ENCODE assay signal across 16 cellular contexts in the genomic region with DNA sequence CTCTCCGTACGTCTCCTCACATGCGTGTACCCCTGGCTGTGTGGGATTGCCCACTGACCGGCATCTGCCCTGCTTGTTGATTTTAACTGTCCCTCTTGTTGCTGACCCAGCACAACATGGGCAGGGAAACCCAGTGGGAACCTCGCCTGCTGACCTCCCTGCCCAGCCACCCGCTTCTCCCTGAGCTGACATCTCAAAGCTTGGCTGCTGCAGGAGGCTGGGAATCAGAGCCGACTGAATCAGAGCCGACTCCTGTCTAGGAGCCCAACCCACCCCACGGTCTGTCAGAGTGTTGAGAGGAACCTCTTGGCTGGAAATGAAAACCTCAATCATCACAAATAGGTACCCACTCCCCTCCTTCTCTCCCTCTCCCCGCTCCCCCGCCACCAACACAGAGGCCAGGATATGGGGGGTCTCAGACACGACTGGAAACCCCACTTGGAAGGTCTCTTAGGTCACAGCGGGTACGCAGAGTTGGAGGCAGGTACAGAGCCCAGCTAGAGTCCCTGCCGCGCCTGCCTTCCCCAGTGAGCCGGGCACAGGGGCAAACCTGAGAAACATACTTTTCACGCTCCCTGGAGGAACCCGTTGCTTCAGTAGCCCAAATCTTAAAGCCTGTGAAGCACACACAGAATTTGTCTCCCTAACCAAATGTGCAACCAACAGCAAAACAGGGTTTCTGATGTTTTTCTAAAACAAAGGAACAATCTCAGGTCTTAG. TPM values are rescaled to one million over a fixed set of nuclear protein-coding genes. Genes with fewer than 3 reads are reported as not detected.
A peak's percentile ranks its signal among the peaks of the same experiment; 100 is the strongest.
DNase-seq lines count a peak whose midpoint lies in the region; ATAC-seq, FAIRE-seq and TF ChIP-seq lines count a peak whose summit lies in the region.
"Had no signal": no experiment of that assay in that cellular context is flagged by ENCODE, and none has a peak within 500 bp of the region (broad histone marks: within the 10 kb centered on the region; RNA-seq: fewer than 3 reads in every experiment).

No MANE protein-coding gene starts in this region.

- H4K20me1 ChIP-seq in PC-3 (ENCODE audit: low read length), result no peaks in the 10 kb centered on the region
- H4K20me1 ChIP-seq: BLaER1 had no signal

- peak overlapping the region; percentile 77; the same call in 1 of the 2 replicates for H3K4me2 ChIP-seq in PC-3 (ENCODE audit: low read length)
- H3K4me2 ChIP-seq: BLaER1, SK-N-SH had no signal

- H3K9ac ChIP-seq in PC-3 (ENCODE audit: low read length), result no peak overlapping the region
- H3K9ac ChIP-seq: BLaER1, SK-N-SH had no signal

- intact Hi-C loops in CD4-positive, alpha-beta T cell (cut with DNase I, micrococcal nuclease), result loop anchor here (1.0 to 10.0 kb wide), 5 partner anchors 29 to 203 kb away; a partner anchor contains a TSS
- intact Hi-C loops in PC-3 (cut with micrococcal nuclease), result no loop called here

- peak in 3 of 10 experiments; percentile 7 to 15 (median 10) for DNase-seq in CD4-positive, alpha-beta T cell
- no peak for DNase-seq in PC-3
- DNase-seq in bronchial epithelial cell (ENCODE audit: low read depth), result peak; percentile 51
- no peak for DNase-seq in mesothelial cell of epicardium (ENCODE audit: low spot score in 2 of 2, unreplicated experiment in 2 of 2)
- no peak for DNase-seq in GM12892 (ENCODE audit: insufficient read length)
- no peak for DNase-seq in caudate nucleus (lab: John Stamatoyannopoulos, UW)
- no peak for DNase-seq in NCI-H1436 (lab: John Stamatoyannopoulos, UW)
- no peak for DNase-seq in GM20000 (ENCODE audit: low spot score)
- DNase-seq: HFFc6, psoas muscle had no signal

- no peaks in the 10 kb centered on the region for H3K9me3 Mint-ChIP-seq in CD4-positive, alpha-beta T cell
- H3K9me3 Mint-ChIP-seq in mesothelial cell of epicardium, result no peaks in the 10 kb centered on the region
- H3K9me3 Mint-ChIP-seq: HFFc6, memory B cell had no signal

- CTCF ChIA-PET in CD4-positive, alpha-beta T cell (lab: Charles Lee), result interaction anchor here (0.8 to 2.6 kb wide), 9 partner anchors 10 to 202 kb away, joined by 3 to 11 read pairs (median 4); a partner anchor contains a TSS
- CTCF ChIA-PET in PC-3 (lab: Charles Lee), result no interaction called here

- H3K27ac ChIP-seq in CD4-positive, alpha-beta T cell (ENCODE audit: low read depth, low read length), result peak overlapping the region; percentile 62
- H3K27ac ChIP-seq in PC-3 (ENCODE audit: low read length) (no peak overlapping the region), caudate nucleus (ENCODE audit: low read depth, low read length) (no peak overlapping the region)
- H3K27ac ChIP-seq: BLaER1, heart right ventricle, psoas muscle had no signal

- TF ChIP-seq CTCF in CD4-positive, alpha-beta T cell (IDR thresholded peaks at IDR 0.05), result no peak
- TF ChIP-seq CTCF in PC-3 (conservative IDR thresholded peaks at IDR 0.05; ENCODE audit: low read depth, low read length) (no peak), bronchial epithelial cell (IDR thresholded peaks at IDR 0.05; ENCODE audit: insufficient read depth, low read length, severe bottlenecking) (no peak), mesothelial cell of epicardium (IDR thresholded peaks at IDR 0.05; ENCODE audit: unreplicated experiment) (no peak), GM20000 (IDR thresholded peaks at IDR 0.05; ENCODE audit: extremely low read depth, missing control alignments) (no peak)

- no peaks in the 10 kb centered on the region for H3K36me3 ChIP-seq in PC-3 (ENCODE audit: low read depth, low read length)
- H3K36me3 ChIP-seq in bronchial epithelial cell (ENCODE audit: control insufficient read depth, insufficient read depth, low read length), result no peaks in the 10 kb centered on the region
- H3K36me3 ChIP-seq: BLaER1, heart right ventricle had no signal

- BruUV-seq in PC-3 (replicated peaks; lab: Mats Ljungman, UMichigan), result no TSS peak

- no peaks in the 10 kb centered on the region for H3K27me3 ChIP-seq in CD4-positive, alpha-beta T cell (ENCODE audit: control insufficient read depth, insufficient read depth, low read length)
- H3K27me3 ChIP-seq in PC-3 (ENCODE audit: low read length), result no peaks in the 10 kb centered on the region
- H3K27me3 ChIP-seq in bronchial epithelial cell (ENCODE audit: control insufficient read depth, insufficient read depth, low read length), result peaks cover 7% of the 10 kb centered on the region
- H3K27me3 ChIP-seq: BLaER1 had no signal

- peaks cover 15% of the 10 kb centered on the region for H3K36me3 Mint-ChIP-seq in CD4-positive, alpha-beta T cell (ENCODE audit: low read depth)
- H3K36me3 Mint-ChIP-seq in mesothelial cell of epicardium, result no peaks in the 10 kb centered on the region
- H3K36me3 Mint-ChIP-seq: memory B cell had no signal

- H3K27me3 Mint-ChIP-seq in CD4-positive, alpha-beta T cell, result no peaks in the 10 kb centered on the region
- H3K27me3 Mint-ChIP-seq in mesothelial cell of epicardium (ENCODE audit: low read depth), result peaks cover 3% of the 10 kb centered on the region

- peak overlapping the region; percentile 57; the same call in 1 of the 2 replicates for H2AFZ ChIP-seq in PC-3 (ENCODE audit: low read length)

- no peak for TF ChIP-seq POLR2A in GM12892 (IDR thresholded peaks at IDR 0.05; ENCODE audit: low read depth, low read length)

- no peaks in the 10 kb centered on the region; the same call in 1 of the 2 replicates for H3K4me1 ChIP-seq in PC-3 (ENCODE audit: insufficient read depth, low read length)
- H3K4me1 ChIP-seq: heart right ventricle, psoas muscle had no signal

- peak overlapping the region; percentile 94 for H3K4me3 Mint-ChIP-seq in CD4-positive, alpha-beta T cell
- H3K4me3 Mint-ChIP-seq in mesothelial cell of epicardium, result peak overlapping the region; percentile 70
- H3K4me3 Mint-ChIP-seq: HFFc6, memory B cell had no signal

- no peak for FAIRE-seq in bronchial epithelial cell (lab: Jason Lieb, UNC)
- no peak for FAIRE-seq in GM12892 (lab: Jason Lieb, UNC)
- FAIRE-seq: GM18507 had no signal

- no peaks in the 10 kb centered on the region for H3F3A ChIP-seq in PC-3 (ENCODE audit: low read length, unreplicated experiment)

- peak overlapping the region; percentile 84 for H3K27ac Mint-ChIP-seq in CD4-positive, alpha-beta T cell
- H3K27ac Mint-ChIP-seq in mesothelial cell of epicardium, result peak overlapping the region; percentile 78
- H3K27ac Mint-ChIP-seq: HFFc6, memory B cell had no signal

- H3K9me2 ChIP-seq in PC-3 (replicated peaks; ENCODE audit: low read length), result no peaks in the 10 kb centered on the region
- H3K9me2 ChIP-seq: SK-N-SH had no signal

- no peaks in the 10 kb centered on the region for H3K79me2 ChIP-seq in PC-3 (ENCODE audit: low read length)

- ATAC-seq in CD4-positive, alpha-beta T cell (ENCODE audit: poor library complexity), result peak; percentile 14
- no peak for ATAC-seq in PC-3

- POLR2A ChIA-PET in CD4-positive, alpha-beta T cell (lab: Charles Lee), result interaction anchor here (0.6 to 9.1 kb wide), 6 partner anchors 10 to 140 kb away, joined by 3 to 109 read pairs (median 4); no protein-coding TSS in a partner anchor
- POLR2A ChIA-PET in PC-3 (lab: Charles Lee; ENCODE audit: unreplicated experiment), result no interaction called here

- H3K4me3 ChIP-seq in PC-3 (ENCODE audit: low read length), result no peak overlapping the region
- H3K4me3 ChIP-seq in bronchial epithelial cell (ENCODE audit: low read depth, low read length), result peak overlapping the region; percentile 38
- H3K4me3 ChIP-seq: BLaER1, psoas muscle had no signal

- H3K9me3 ChIP-seq in CD4-positive, alpha-beta T cell (ENCODE audit: control insufficient read depth, low read length), result no peaks in the 10 kb centered on the region
- no peaks in the 10 kb centered on the region for H3K9me3 ChIP-seq in PC-3 (ENCODE audit: low read length)
- H3K9me3 ChIP-seq: BLaER1, heart right ventricle, psoas muscle, SK-N-SH had no signal

- H3K4me1 Mint-ChIP-seq in CD4-positive, alpha-beta T cell (ENCODE audit: low read depth), result peaks cover 80% of the 10 kb centered on the region
- H3K4me1 Mint-ChIP-seq in mesothelial cell of epicardium, result peaks cover 36% of the 10 kb centered on the region

RNA-seq across cellular contexts. Expression of a gene that starts 0.8 kb away (rescaled TPM):
- total RNA-seq in CD4-positive, alpha-beta T cell, result 10 to 100 TPM in 1 of 2 experiments, 1 to 10 TPM in 1; 9.4 to 10.3 TPM
- total RNA-seq in PC-3 (2014; rRNA removed) (0.04 TPM in 1 of 2 replicates, not detected in the other), bronchial epithelial cell (under 0.01 and 0.90 TPM in 2 replicates), mesothelial cell of epicardium (5.1 to 6.6 TPM (median 5.5 TPM) in 3 replicates)
- polyA plus RNA-seq in GM12892 (2012; ENCODE audit: missing spikeins), result not detected
- total RNA-seq: G401, HFFc6, psoas muscle had no signal
- polyA plus RNA-seq: heart right ventricle, SK-N-SH had no signal
